10 cellular contexts compared by ENCODE assay signal in genomic region chr19:46951236-46951986, GRCh38.
DNase-seq lines count a peak whose midpoint lies in the region; ATAC-seq, FAIRE-seq and TF ChIP-seq lines count a peak whose summit lies in the region.
"Had no signal": no experiment of that assay in that cellular context is flagged by ENCODE, and none has a peak within 500 bp of the region (broad histone marks: within the 10 kb centered on the region; RNA-seq: fewer than 3 reads in every experiment).

No MANE protein-coding gene starts in this region.

- H3K4me3 Mint-ChIP-seq in activated CD4-positive, alpha-beta memory T cell treated with anti-CD3 and anti-CD28 coated beads, Interleukin-2, amount 10 ng/mL, durations not matched to agents 7 days and 5 days, result no peak overlapping the region
- H3K4me3 Mint-ChIP-seq: dendritic cell treated with granulocyte-macrophage colony-stimulating factor and Interleukin-4, amounts not matched to agents 40 ng/mL and 50 ng/mL, for 4 days had no signal

- BruUV-seq in HepG2 (replicated peaks; lab: Mats Ljungman, UMichigan), result no TSS peak

- H3K27me3 ChIP-seq in HepG2 (ENCODE audit: control insufficient read depth in 1 of 2, insufficient read depth in 2 of 2, low read length in 2 of 2), result no peaks in the 10 kb centered on the region

- no peak for TF ChIP-seq RAD21 in HepG2 (CRISPR knock-in tag; IDR thresholded peaks at IDR 0.05)

- no peaks in the 10 kb centered on the region for H3K27me3 Mint-ChIP-seq in activated CD4-positive, alpha-beta memory T cell treated with anti-CD3 and anti-CD28 coated beads, Interleukin-2, amount 10 ng/mL, durations not matched to agents 7 days and 5 days
- H3K27me3 Mint-ChIP-seq: dendritic cell treated with granulocyte-macrophage colony-stimulating factor and Interleukin-4, amounts not matched to agents 40 ng/mL and 50 ng/mL, for 4 days had no signal

- in situ Hi-C loops in HepG2 (cut with HindIII; ENCODE audit: extremely low pct_ligation_motif_present, low pct_unique_long_range_greater_than_20kb), result no loop called here

- peak; percentile 40 for DNase-seq in AG20443 (ENCODE audit: low spot score)
- peak; percentile 65 for DNase-seq in H4 (ENCODE audit: low spot score)
- no peak for DNase-seq in activated CD4-positive, alpha-beta memory T cell treated with anti-CD3 and anti-CD28 coated beads, Interleukin-2, amount 10 ng/mL, durations not matched to agents 7 days and 5 days
- DNase-seq in HepG2 (ENCODE audit: low spot score), result peak; percentile 75
- no peak for DNase-seq in NCI-H2029 treated with DMSO at 0.1 percent for 48 hours (lab: John Stamatoyannopoulos, UW)
- no peak for DNase-seq in activated gamma-delta T cell (lab: John Stamatoyannopoulos, UW)
- DNase-seq in NCI-H226, result no peak

- peaks cover 88% of the 10 kb centered on the region for H3K4me1 ChIP-seq in HepG2 (ENCODE audit: insufficient read depth, low read length)

- H3K9ac ChIP-seq in HepG2 (ENCODE audit: insufficient read depth, low read depth, low read length), result peak overlapping the region; percentile 24; the same call in 1 of the 2 replicates

- no peak overlapping the region for H2AFZ ChIP-seq in HepG2 (ENCODE audit: low read length)

- peak overlapping the region; percentile 71 for H3K27ac Mint-ChIP-seq in activated CD4-positive, alpha-beta memory T cell treated with anti-CD3 and anti-CD28 coated beads, Interleukin-2, amount 10 ng/mL, durations not matched to agents 7 days and 5 days
- H3K27ac Mint-ChIP-seq: dendritic cell treated with granulocyte-macrophage colony-stimulating factor and Interleukin-4, amounts not matched to agents 40 ng/mL and 50 ng/mL, for 4 days had no signal

- no peaks in the 10 kb centered on the region for H3K9me3 Mint-ChIP-seq in activated CD4-positive, alpha-beta memory T cell treated with anti-CD3 and anti-CD28 coated beads, Interleukin-2, amount 10 ng/mL, durations not matched to agents 7 days and 5 days
- H3K9me3 Mint-ChIP-seq: dendritic cell treated with granulocyte-macrophage colony-stimulating factor and Interleukin-4, amounts not matched to agents 40 ng/mL and 50 ng/mL, for 4 days had no signal

- no peak for TF ChIP-seq POLR2A in HepG2 (IDR thresholded peaks at IDR 0.05; ENCODE audit: insufficient read depth in 1 of 2, low read depth in 2 of 2, low read length in 2 of 2)

- H4K20me1 ChIP-seq in HepG2 (ENCODE audit: insufficient read depth, low read length), result no peaks in the 10 kb centered on the region

- H3K4me3 ChIP-seq in HepG2 (replicated peaks in 1 of 3; ENCODE audit: insufficient read depth in 1 of 3, low read depth in 2 of 3, low read length in 3 of 3), result no peak overlapping the region

- H3K9me3 ChIP-seq in HepG2 (ENCODE audit: low read length), result no peaks in the 10 kb centered on the region

- peaks cover 58% of the 10 kb centered on the region for H3K36me3 Mint-ChIP-seq in activated CD4-positive, alpha-beta memory T cell treated with anti-CD3 and anti-CD28 coated beads, Interleukin-2, amount 10 ng/mL, durations not matched to agents 7 days and 5 days (ENCODE audit: low read depth)

- POLR2A ChIA-PET in activated CD4-positive, alpha-beta memory T cell treated with anti-CD3 and anti-CD28 coated beads, Interleukin-2, amount 10 ng/mL, durations not matched to agents 7 days and 5 days (lab: Charles Lee), result no interaction called here
- POLR2A ChIA-PET in HepG2 (lab: Yijun Ruan, JAX), result interaction anchor here (0.8 to 1.4 kb wide), 3 partner anchors 11 to 305 kb away, joined by 3 to 5 read pairs (median 3); partner anchors contain the start of gene CCDC9

- CTCF ChIA-PET in activated CD4-positive, alpha-beta memory T cell treated with anti-CD3 and anti-CD28 coated beads, Interleukin-2, amount 10 ng/mL, durations not matched to agents 7 days and 5 days (lab: Charles Lee), result no interaction called here
- CTCF ChIA-PET in HepG2 (lab: Yijun Ruan, JAX; ENCODE audit: low intra/inter-chr PET ratio, low total read pairs), result no interaction called here

- peaks cover 53% of the 10 kb centered on the region for H3K79me2 ChIP-seq in HepG2 (ENCODE audit: insufficient read depth, low read length)

- peak overlapping the region; percentile 61 for H3K27ac ChIP-seq in HepG2 (ENCODE audit: extremely low read length, insufficient read depth, low read length)
- H3K27ac ChIP-seq: HL-60 had no signal

- ATAC-seq in HepG2 (peak; percentile 33), HG03520 (IDR thresholded peaks at IDR 0.05; ENCODE audit: unreplicated experiment) (no peak)

- H3K4me1 Mint-ChIP-seq in activated CD4-positive, alpha-beta memory T cell treated with anti-CD3 and anti-CD28 coated beads, Interleukin-2, amount 10 ng/mL, durations not matched to agents 7 days and 5 days, result peaks cover 70% of the 10 kb centered on the region

- 32% methylated on average over 6 of the region's 6 CpGs for WGBS in HepG2 (ENCODE audit: low lambda C conversion rate)

- H3K4me2 ChIP-seq in HepG2 (ENCODE audit: low read depth, low read length), result peak overlapping the region; percentile 31; the same call in 1 of the 2 replicates

- FAIRE-seq in HepG2 (lab: Jason Lieb, UNC), result peak; percentile 75

- TF ChIP-seq CTCF in HepG2 (CRISPR knock-in tag; IDR thresholded peaks at IDR 0.05), result no peak

- H3K36me3 ChIP-seq in HepG2 (replicated peaks in 1 of 2; ENCODE audit: control insufficient read depth in 1 of 2, insufficient read depth in 2 of 2, low read length in 2 of 2), result peaks cover 4 to 24% of the 10 kb centered on the region in 2 experiments

- intact Hi-C loops in HepG2 (cut with micrococcal nuclease; ENCODE audit: unreplicated experiment), result loop anchor here (5.0 kb wide), 1 partner anchor 94 kb away; no protein-coding TSS in a partner anchor

- TF ChIP-seq EP300 in HepG2 (IDR thresholded peaks at IDR 0.05; ENCODE audit: low read depth in 2 of 2, low read length in 2 of 2) (peak in 1 of 2 experiments; percentile 51; a peak in 1 of 4 replicates), HepG2 (CRISPR knock-in tag; IDR thresholded peaks at IDR 0.05; ENCODE audit: borderline replicate concordance) (no peak)

TF ChIP-seq in HepG2, 621 proteins besides CTCF, POLR2A, EP300 and RAD21 (continues in another document):
- no peak for TF ChIP-seq HMGXB3 (CRISPR knock-in tag; IDR thresholded peaks at IDR 0.05; ENCODE audit: borderline replicate concordance)
- no peak for TF ChIP-seq E2F2 (CRISPR knock-in tag; IDR thresholded peaks at IDR 0.05; ENCODE audit: borderline replicate concordance)
- no peak for TF ChIP-seq GPN1 (CRISPR knock-in tag; IDR thresholded peaks at IDR 0.05; ENCODE audit: borderline replicate concordance)
- TF ChIP-seq ADNP (CRISPR knock-in tag; IDR thresholded peaks at IDR 0.05), result no peak
- TF ChIP-seq GPBP1L1 (CRISPR knock-in tag; IDR thresholded peaks at IDR 0.05), result no peak
- TF ChIP-seq ZNF430 (CRISPR knock-in tag; IDR thresholded peaks at IDR 0.05), result no peak
- peak; percentile 83 for TF ChIP-seq HNF4G (IDR thresholded peaks at IDR 0.05; ENCODE audit: borderline replicate concordance, low read depth, low read length)
- TF ChIP-seq HNF4G (CRISPR knock-in tag; IDR thresholded peaks at IDR 0.05; ENCODE audit: borderline replicate concordance, low read depth), result no peak

Comparison
In these comparisons a context has a peak if more than half of its experiments do, and no peak if none do; other contexts are left out.
1. DNase-seq: peak in AG20443 (single experiment), H4 (single experiment) and HepG2 (single experiment); none in activated CD4-positive, alpha-beta memory T cell treated with anti-CD3 and anti-CD28 coated beads, Interleukin-2, amount 10 ng/mL, durations not matched to agents 7 days and 5 days (single experiment), NCI-H2029 treated with DMSO at 0.1 percent for 48 hours (single experiment), activated gamma-delta T cell (single experiment) and NCI-H226 (single experiment).